ENCODE assay signal across 8 cellular contexts in the genomic region with DNA sequence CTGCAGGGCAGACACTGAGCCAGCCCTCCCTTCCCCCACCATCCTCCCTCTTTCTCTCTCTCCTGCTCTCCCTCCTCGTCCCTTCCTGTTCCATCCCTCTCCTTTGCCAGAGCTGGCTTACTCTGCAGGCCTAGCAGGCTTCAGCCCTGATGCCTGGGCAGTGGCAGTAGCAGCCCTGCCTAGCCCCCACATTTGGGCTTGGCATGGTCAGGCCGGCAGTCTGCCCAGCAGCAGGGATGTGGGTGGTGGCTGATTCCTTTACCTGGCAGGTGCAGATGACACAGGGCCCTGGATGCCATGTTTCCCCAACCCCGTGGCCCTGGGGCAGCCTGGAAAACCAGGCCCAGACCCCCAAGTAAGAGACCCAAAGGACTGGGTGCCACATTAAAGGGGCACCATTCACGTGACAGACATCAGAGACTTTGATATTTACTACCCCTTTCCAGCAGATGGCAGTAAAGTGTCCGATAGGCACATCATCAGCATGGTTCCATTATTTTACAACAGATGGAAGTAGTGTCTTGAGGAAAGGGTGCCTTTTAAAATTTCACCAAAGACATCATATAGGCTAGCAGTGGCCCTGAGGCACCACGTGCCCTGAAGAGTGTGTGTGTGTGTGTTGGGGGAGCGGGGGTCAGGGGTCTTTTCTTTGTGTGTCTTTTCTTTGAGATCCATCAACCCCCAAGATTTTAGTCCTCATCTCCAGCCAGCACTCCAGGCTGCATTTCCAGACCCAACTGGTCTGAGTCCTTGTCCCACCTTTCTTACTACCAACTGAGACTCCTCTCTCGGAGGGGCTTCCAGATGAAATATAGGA. TPM values are rescaled to one million over a fixed set of nuclear protein-coding genes. Genes with fewer than 3 reads are reported as not detected.
A peak's percentile ranks its signal among the peaks of the same experiment; 100 is the strongest.
DNase-seq lines count a peak whose midpoint lies in the region; ATAC-seq, FAIRE-seq and TF ChIP-seq lines count a peak whose summit lies in the region.

No MANE protein-coding gene starts in this region.

- H3K9me3 Mint-ChIP-seq in activated CD4-positive, alpha-beta T cell treated with anti-CD3 and anti-CD28 coated beads, Interleukin-2, amount 10 ng/mL, durations not matched to agents 7 days and 5 days, result peaks cover 3% of the 10 kb centered on the region
- H3K9me3 Mint-ChIP-seq in HFFc6 (no peaks in the 10 kb centered on the region), MCF 10A (ENCODE audit: unreplicated experiment) (no peaks in the 10 kb centered on the region)

- H3K36me3 Mint-ChIP-seq in activated CD4-positive, alpha-beta T cell treated with anti-CD3 and anti-CD28 coated beads, Interleukin-2, amount 10 ng/mL, durations not matched to agents 7 days and 5 days (ENCODE audit: low read depth), result no peaks in the 10 kb centered on the region
- H3K36me3 Mint-ChIP-seq in HFFc6 (ENCODE audit: low read depth), result no peaks in the 10 kb centered on the region
- no peaks in the 10 kb centered on the region for H3K36me3 Mint-ChIP-seq in MCF 10A (ENCODE audit: insufficient read depth, unreplicated experiment)

- H3K4me3 ChIP-seq in thoracic aorta, result no peak overlapping the region

- POLR2A ChIA-PET in activated CD4-positive, alpha-beta T cell treated with anti-CD3 and anti-CD28 coated beads, Interleukin-2, amount 10 ng/mL, durations not matched to agents 7 days and 5 days (lab: Charles Lee), result no interaction called here
- POLR2A ChIA-PET in MCF 10A (lab: Yijun Ruan, JAX), result interaction anchor here (0.7 to 1.2 kb wide), 2 partner anchors 12 to 15 kb away, joined by 3 to 10 read pairs; no protein-coding TSS in a partner anchor

- CTCF ChIA-PET in activated CD4-positive, alpha-beta T cell treated with anti-CD3 and anti-CD28 coated beads, Interleukin-2, amount 10 ng/mL, durations not matched to agents 7 days and 5 days (lab: Charles Lee), result interaction anchor here (1.0 to 1.6 kb wide), 2 partner anchors 18 to 187 kb away, joined by 3 to 4 read pairs; no protein-coding TSS in a partner anchor
- CTCF ChIA-PET in MCF 10A (lab: Yijun Ruan, JAX), result interaction anchor here (0.7 to 2.4 kb wide), 7 partner anchors 10 to 507 kb away, joined by 3 to 15 read pairs (median 3); no protein-coding TSS in a partner anchor

- no TSS peak for BruUV-seq in MCF 10A (replicated peaks; lab: Mats Ljungman, UMichigan)

- intact Hi-C loops in MCF 10A (cut with micrococcal nuclease), result loop anchor here (1.0 to 10.0 kb wide), 2 partner anchors 187 to 310 kb away; no protein-coding TSS in a partner anchor

- DNase-seq in activated CD4-positive, alpha-beta T cell treated with anti-CD3 and anti-CD28 coated beads, Interleukin-2, amount 10 ng/mL, durations not matched to agents 7 days and 5 days, result peak; percentile 53
- DNase-seq in activated CD4-positive, alpha-beta T cell treated with anti-CD3 and anti-CD28 coated beads for 4 hours, result no peak
- DNase-seq in HFFc6 (peak; percentile 62), NCI-H748 treated with DMSO at 0.1 percent for 48 hours (lab: John Stamatoyannopoulos, UW) (peak; percentile 30), MCF 10A (ENCODE audit: unreplicated experiment) (peak; percentile 71), thoracic aorta (ENCODE audit: low spot score) (no peak), putamen (ENCODE audit: low spot score) (no peak)

- peak; percentile 24 for FAIRE-seq in islet of Langerhans (lab: Jason Lieb, UNC)

- H3K9me3 ChIP-seq in thoracic aorta, result no peaks in the 10 kb centered on the region

- no peak for ATAC-seq in thoracic aorta (ENCODE audit: insufficient number of reproducible peaks, low FRiP score, low read depth)

- H3K27me3 ChIP-seq in thoracic aorta (replicated peaks; ENCODE audit: insufficient read depth), result no peaks in the 10 kb centered on the region

- peaks cover 12% of the 10 kb centered on the region for H3K27me3 Mint-ChIP-seq in activated CD4-positive, alpha-beta T cell treated with anti-CD3 and anti-CD28 coated beads, Interleukin-2, amount 10 ng/mL, durations not matched to agents 7 days and 5 days
- H3K27me3 Mint-ChIP-seq in HFFc6 (ENCODE audit: insufficient read depth), result peaks cover 33% of the 10 kb centered on the region
- H3K27me3 Mint-ChIP-seq in MCF 10A (ENCODE audit: insufficient read depth, unreplicated experiment), result peaks cover 12% of the 10 kb centered on the region

- H3K27ac ChIP-seq in thoracic aorta, result no peak overlapping the region

- H3K4me1 Mint-ChIP-seq in activated CD4-positive, alpha-beta T cell treated with anti-CD3 and anti-CD28 coated beads, Interleukin-2, amount 10 ng/mL, durations not matched to agents 7 days and 5 days, result no peaks in the 10 kb centered on the region
- H3K4me1 Mint-ChIP-seq in HFFc6 (ENCODE audit: low read depth) (peaks cover 16% of the 10 kb centered on the region), MCF 10A (ENCODE audit: insufficient read depth, unreplicated experiment) (peaks cover 9% of the 10 kb centered on the region)

- TF ChIP-seq CTCF in HFFc6 (IDR thresholded peaks at IDR 0.05), result peak; percentile 83
- peak; percentile 59 for TF ChIP-seq CTCF in MCF 10A (IDR thresholded peaks at IDR 0.05; ENCODE audit: unreplicated experiment)
- peak; percentile 45 for TF ChIP-seq CTCF in thoracic aorta (IDR thresholded peaks at IDR 0.05)

- no peak overlapping the region for H3K27ac Mint-ChIP-seq in activated CD4-positive, alpha-beta T cell treated with anti-CD3 and anti-CD28 coated beads, Interleukin-2, amount 10 ng/mL, durations not matched to agents 7 days and 5 days
- no peak overlapping the region for H3K27ac Mint-ChIP-seq in HFFc6
- H3K27ac Mint-ChIP-seq in MCF 10A (ENCODE audit: low read depth, unreplicated experiment), result no peak overlapping the region

- no peaks in the 10 kb centered on the region for H3K36me3 ChIP-seq in thoracic aorta

- H3K4me3 Mint-ChIP-seq in activated CD4-positive, alpha-beta T cell treated with anti-CD3 and anti-CD28 coated beads, Interleukin-2, amount 10 ng/mL, durations not matched to agents 7 days and 5 days, result no peak overlapping the region
- H3K4me3 Mint-ChIP-seq in HFFc6 (no peak overlapping the region), MCF 10A (ENCODE audit: unreplicated experiment) (no peak overlapping the region)

- peaks cover 0 to 5% of the 10 kb centered on the region in 2 donors for H3K4me1 ChIP-seq in thoracic aorta (ENCODE audit: control insufficient read depth in 1 of 2, low read depth in 2 of 2)

RNA-seq across cellular contexts. Expression of a gene that starts 5.9 kb away (rescaled TPM):
- total RNA-seq in activated CD4-positive, alpha-beta T cell treated with anti-CD3 and anti-CD28 coated beads, Interleukin-2, amount 10 ng/mL, durations not matched to agents 7 days and 5 days, result under 1 TPM; 0.10 to 0.12 TPM
- under 1 TPM in 2 of 6 experiments, not detected in 4; 0.05 to 0.07 TPM for total RNA-seq in HFFc6 (2021; fragmentation: NEBNext Ultra II Directional; extraction: Animal tissue kit (Norgen Biotek cat#: 25700))
- total RNA-seq in MCF 10A (2022), result 0.42 and 0.68 TPM in 2 replicates
- 1 to 10 TPM in 1 of 2 donors, under 1 TPM in 1; 0.81 to 2.0 TPM for total RNA-seq in thoracic aorta

RNA-seq across cellular contexts. Expression of a gene that starts 33.1 kb away (rescaled TPM):
- total RNA-seq in activated CD4-positive, alpha-beta T cell treated with anti-CD3 and anti-CD28 coated beads, Interleukin-2, amount 10 ng/mL, durations not matched to agents 7 days and 5 days, result 1 to 10 TPM; 6.5 to 6.7 TPM
- under 1 TPM in 1 of 6 experiments, not detected in 5; 0.09 TPM for total RNA-seq in HFFc6 (2021; fragmentation: NEBNext Ultra II Directional; extraction: Animal tissue kit (Norgen Biotek cat#: 25700))
- total RNA-seq in MCF 10A (2022) (7.5 and 10.1 TPM in 2 replicates), thoracic aorta (10 to 100 TPM; 11.9 to 25.0 TPM)

RNA-seq across cellular contexts. Expression of a gene that starts 41.9 kb away (rescaled TPM):
- 100 to 1,000 TPM; 123 to 143 TPM for total RNA-seq in activated CD4-positive, alpha-beta T cell treated with anti-CD3 and anti-CD28 coated beads, Interleukin-2, amount 10 ng/mL, durations not matched to agents 7 days and 5 days
- total RNA-seq in HFFc6 (2021; fragmentation: NEBNext Ultra II Directional; extraction: Animal tissue kit (Norgen Biotek cat#: 25700)), result 100 to 1,000 TPM; 179 to 212 (median 193) TPM
- 125 and 152 TPM in 2 replicates for total RNA-seq in MCF 10A (2022)
- total RNA-seq in thoracic aorta, result 10 to 100 TPM; 73.6 to 96.0 TPM

Comparison
In these comparisons a context has a peak if more than half of its experiments do, and no peak if none do; other contexts are left out.
1. DNase-seq: peak in activated CD4-positive, alpha-beta T cell treated with anti-CD3 and anti-CD28 coated beads, Interleukin-2, amount 10 ng/mL, durations not matched to agents 7 days and 5 days (single experiment), HFFc6 (single experiment), NCI-H748 treated with DMSO at 0.1 percent for 48 hours (single experiment) and MCF 10A (single experiment); none in activated CD4-positive, alpha-beta T cell treated with anti-CD3 and anti-CD28 coated beads for 4 hours (0 of 2), thoracic aorta (single experiment) and putamen (single experiment).
2. Peak in every context shown above with its lines, with median percentiles within 50 percentile points of each other: CTCF ChIP-seq.